8 cellular contexts compared by ENCODE assay signal in genomic region chr1:70353641-70354331, GRCh38. TPM values are rescaled to one million over a fixed set of nuclear protein-coding genes. Genes with fewer than 3 reads are reported as not detected.
A peak's percentile ranks its signal among the peaks of the same experiment; 100 is the strongest.
DNase-seq lines count a peak whose midpoint lies in the region; ATAC-seq and TF ChIP-seq lines count a peak whose summit lies in the region.

No MANE protein-coding gene starts in this region.

- H3K4me3 ChIP-seq in DND-41 (ENCODE audit: low read depth in 1 of 2, low read length in 2 of 2) = peak overlapping the region; percentile 56 to 86
- peak overlapping the region; percentile 87 for H3K4me3 ChIP-seq in lung

- TF ChIP-seq CTCF in DND-41 (IDR thresholded peaks at IDR 0.05; ENCODE audit: borderline replicate concordance, extremely low read depth, low read length, poor library complexity, severe bottlenecking) = no peak
- no peak for TF ChIP-seq CTCF in lung (IDR thresholded peaks at IDR 0.05; ENCODE audit: control extremely low read depth, extremely low read depth)

- H3K27me3 ChIP-seq in DND-41 (ENCODE audit: insufficient read depth, low read length, poor library complexity) (no peaks in the 10 kb centered on the region), lung (ENCODE audit: control insufficient read depth, insufficient read depth) (no peaks in the 10 kb centered on the region)

- peaks cover 13% of the 10 kb centered on the region; the same call in 1 of the 2 replicates for H4K20me1 ChIP-seq in DND-41 (ENCODE audit: insufficient read depth, low read length)

- H3K36me3 Mint-ChIP-seq in stimulated activated memory B cell treated with anti-CD40 and anti-IgM and Interleukin-4, amounts not matched to agents 10 μg/mL and 1 μg/mL and 100 μg/mL, for 72 hours = no peaks in the 10 kb centered on the region

- H3K36me3 ChIP-seq in DND-41 (ENCODE audit: insufficient read depth, low read length) (peaks cover 7% of the 10 kb centered on the region), lung (ENCODE audit: control insufficient read depth in 2 of 2, insufficient read depth in 2 of 2, low read length in 2 of 2) (no peaks in the 10 kb centered on the region)

- H3K27me3 Mint-ChIP-seq in stimulated activated memory B cell treated with anti-CD40 and anti-IgM and Interleukin-4, amounts not matched to agents 10 μg/mL and 1 μg/mL and 100 μg/mL, for 72 hours = no peaks in the 10 kb centered on the region

- DNase-seq in DND-41 = no peak
- DNase-seq in T follicular helper cell (ENCODE audit: low read depth) = peak; percentile 6
- peak; percentile 39 for DNase-seq in lung (ENCODE audit: low spot score)
- no peak for DNase-seq in NCI-H2029 treated with DMSO at 0.1 percent for 48 hours (lab: John Stamatoyannopoulos, UW)

- no peaks in the 10 kb centered on the region for H3K9me3 Mint-ChIP-seq in stimulated activated memory B cell treated with anti-CD40 and anti-IgM and Interleukin-4, amounts not matched to agents 10 μg/mL and 1 μg/mL and 100 μg/mL, for 72 hours

- H3K27ac ChIP-seq in DND-41 (ENCODE audit: low read length) = peak overlapping the region; percentile 85
- peak overlapping the region; percentile 98 for H3K27ac ChIP-seq in cingulate gyrus (ENCODE audit: low read depth, low read length)
- peak overlapping the region; percentile 81 to 98 for H3K27ac ChIP-seq in lung (ENCODE audit: low read depth in 1 of 2, low read length in 1 of 2)

- ATAC-seq in DND-41 (ENCODE audit: insufficient read depth, low read depth) (peak; percentile 38), GM19455 (IDR thresholded peaks at IDR 0.05; ENCODE audit: unreplicated experiment) (peak; percentile 31), HG03469 (IDR thresholded peaks at IDR 0.05; ENCODE audit: unreplicated experiment) (peak; percentile 17), lung (ENCODE audit: insufficient read depth, low FRiP score) (peak; percentile 23)
- ATAC-seq in stimulated activated memory B cell treated with anti-CD40 and anti-IgM and Interleukin-4, amounts not matched to agents 10 μg/mL and 1 μg/mL and 100 μg/mL, for 72 hours = peak; percentile 64

- H3K9ac ChIP-seq in DND-41 (ENCODE audit: low read depth, low read length) = peak overlapping the region; percentile 82

- H3K4me1 Mint-ChIP-seq in stimulated activated memory B cell treated with anti-CD40 and anti-IgM and Interleukin-4, amounts not matched to agents 10 μg/mL and 1 μg/mL and 100 μg/mL, for 72 hours = peaks cover 36% of the 10 kb centered on the region

- 1% methylated on average over 31 to 34 of the region's 34 CpGs for whole genome bisulfite sequencing in lung, 2 donors

- peak overlapping the region; percentile 99 for H3K4me3 Mint-ChIP-seq in stimulated activated memory B cell treated with anti-CD40 and anti-IgM and Interleukin-4, amounts not matched to agents 10 μg/mL and 1 μg/mL and 100 μg/mL, for 72 hours

- peak overlapping the region; percentile 87 for H3K4me2 ChIP-seq in DND-41 (ENCODE audit: insufficient read depth, low read length)

- H3K27ac Mint-ChIP-seq in stimulated activated memory B cell treated with anti-CD40 and anti-IgM and Interleukin-4, amounts not matched to agents 10 μg/mL and 1 μg/mL and 100 μg/mL, for 72 hours = peak overlapping the region; percentile 98

- H3K79me2 ChIP-seq in DND-41 (ENCODE audit: insufficient read depth, low read length) = peaks cover 60% of the 10 kb centered on the region

- H3K9me3 ChIP-seq in DND-41 (ENCODE audit: insufficient read depth, low read length, severe bottlenecking) (no peaks in the 10 kb centered on the region), lung (ENCODE audit: control insufficient read depth in 2 of 2, insufficient read depth in 1 of 2, low read length in 1 of 2) (no peaks in the 10 kb centered on the region)

- peak overlapping the region; percentile 95 for H2AFZ ChIP-seq in DND-41 (ENCODE audit: low read depth, low read length)

- H3K4me1 ChIP-seq in DND-41 (ENCODE audit: insufficient read depth, low read length) = peaks cover 53% of the 10 kb centered on the region
- H3K4me1 ChIP-seq in lung (ENCODE audit: control insufficient read depth in 2 of 2, insufficient read depth in 2 of 2, low read length in 2 of 2) = peaks cover 2 to 5% of the 10 kb centered on the region in 2 donors

RNA-seq across cellular contexts. Expression of gene ANKRD13C, which starts 0.7 kb away (rescaled TPM):
- total RNA-seq in lung = 10 to 100 TPM; 18.0 to 52.8 TPM
- 1 to 10 TPM; 8.7 to 9.5 TPM for polyA plus RNA-seq in lung

RNA-seq across cellular contexts. Expression of gene CTH, which starts 57.3 kb away (rescaled TPM):
- 1 to 10 TPM; 5.5 to 8.6 TPM for total RNA-seq in lung
- polyA plus RNA-seq in lung = 1 to 10 TPM; 4.3 to 6.2 TPM

Comparison
In these comparisons a context has a peak if more than half of its experiments do, and no peak if none do; other contexts are left out.
1. DNase-seq: peak in T follicular helper cell (single experiment) and lung (single experiment); none in DND-41 (single experiment) and NCI-H2029 treated with DMSO at 0.1 percent for 48 hours (single experiment).
2. Peak in every context shown above with its lines, with median percentiles within 50 percentile points of each other: ATAC-seq and H3K27ac ChIP-seq.